ENCODE assay signal across 21 cellular contexts in genomic region chr13:43611631-43612416, GRCh38.
DNase-seq lines count a peak whose midpoint lies in the region; ATAC-seq, FAIRE-seq and TF ChIP-seq lines count a peak whose summit lies in the region.
"Had no signal": no experiment of that assay in that cellular context is flagged by ENCODE, and none has a peak within 500 bp of the region (broad histone marks: within the 10 kb centered on the region; RNA-seq: fewer than 3 reads in every experiment).

No MANE protein-coding gene starts in this region.

- H3K9ac ChIP-seq in adipocyte (ENCODE audit: low read length) = no peak overlapping the region
- H3K9ac ChIP-seq: BLaER1 treated with 17β-estradiol and CSF1 and Interleukin-3, amounts not matched to agents 10 nM and 100 nM; GM23248 had no signal

- no peak overlapping the region for H3K4me3 ChIP-seq in adipocyte (ENCODE audit: low read length)
- H3K4me3 ChIP-seq: BLaER1 treated with 17β-estradiol and CSF1 and Interleukin-3, amounts not matched to agents 10 nM and 100 nM; GM23248 had no signal

- no peaks in the 10 kb centered on the region for H3K27me3 ChIP-seq in adipocyte (replicated peaks; ENCODE audit: control insufficient read depth, insufficient read depth, low read length)
- H3K27me3 ChIP-seq: BLaER1 treated with 17β-estradiol and CSF1 and Interleukin-3, amounts not matched to agents 10 nM and 100 nM had no signal

- no peak overlapping the region for H3K4me3 Mint-ChIP-seq in nephron
- H3K4me3 Mint-ChIP-seq: CD8-positive, alpha-beta T cell; IgD-negative memory B cell had no signal

- H3K9me3 ChIP-seq in adipocyte (ENCODE audit: control insufficient read depth, low read length) = no peaks in the 10 kb centered on the region
- H3K9me3 ChIP-seq: BLaER1 treated with 17β-estradiol and CSF1 and Interleukin-3, amounts not matched to agents 10 nM and 100 nM had no signal

- H3K27me3 Mint-ChIP-seq in nephron (ENCODE audit: low read depth) = no peaks in the 10 kb centered on the region

- no peaks in the 10 kb centered on the region for H3K9me3 Mint-ChIP-seq in nephron

- no peak for TF ChIP-seq POLR2A in GM12892 (IDR thresholded peaks at IDR 0.05; ENCODE audit: low read depth, low read length)

- H3K4me1 ChIP-seq in adipocyte (ENCODE audit: control insufficient read depth, insufficient read depth, low read length) = peaks cover 34% of the 10 kb centered on the region
- H3K4me1 ChIP-seq: BLaER1 treated with 17β-estradiol and CSF1 and Interleukin-3, amounts not matched to agents 10 nM and 100 nM had no signal

- H3K36me3 Mint-ChIP-seq in nephron (ENCODE audit: low read depth) = no peaks in the 10 kb centered on the region
- H3K36me3 Mint-ChIP-seq: CD8-positive, alpha-beta T cell; IgD-negative memory B cell had no signal

- TF ChIP-seq CTCF in nephron (IDR thresholded peaks at IDR 0.05; ENCODE audit: unreplicated experiment in 3 of 3) = no peak

- intact Hi-C loops in left ventricle myocardium superior (cut with micrococcal nuclease) = no loop called here
- intact Hi-C loops in Right ventricle myocardium inferior (cut with DNase I) = loop anchor here (10.0 kb wide), 1 partner anchor 173 kb away; the partner anchor contains the start of gene ENOX1

- no peak for FAIRE-seq in GM12892 (lab: Jason Lieb, UNC)
- FAIRE-seq: GM19239 had no signal

- H3K27ac Mint-ChIP-seq in nephron = peak overlapping the region in 2 of 3 experiments; percentile 24 to 44
- H3K27ac Mint-ChIP-seq: CD8-positive, alpha-beta T cell; IgD-negative memory B cell had no signal

- H3K36me3 ChIP-seq in adipocyte (ENCODE audit: control insufficient read depth, insufficient read depth, low read length, severe bottlenecking) = no peaks in the 10 kb centered on the region
- H3K36me3 ChIP-seq: BLaER1 treated with 17β-estradiol and CSF1 and Interleukin-3, amounts not matched to agents 10 nM and 100 nM had no signal

- H3K4me1 Mint-ChIP-seq in nephron = peaks cover 8% of the 10 kb centered on the region
- H3K4me1 Mint-ChIP-seq: IgD-negative memory B cell had no signal

- ATAC-seq in left ventricle myocardium superior = peak; percentile 40
- no peak for ATAC-seq in Right ventricle myocardium inferior
- no peak for ATAC-seq in HG03460 (IDR thresholded peaks at IDR 0.05; ENCODE audit: unreplicated experiment)
- ATAC-seq: CD8-positive, alpha-beta T cell had no signal

- DNase-seq in left ventricle myocardium superior = no peak
- no peak for DNase-seq in Right ventricle myocardium inferior (ENCODE audit: missing footprints)
- DNase-seq in adipocyte (ENCODE audit: low read depth) = peak; percentile 15
- DNase-seq in GM12892 (ENCODE audit: insufficient read length) = no peak
- DNase-seq in iPS-NIHi11 (ENCODE audit: low spot score) = no peak
- DNase-seq: Calu3; CD8-positive, alpha-beta T cell; GM23248; HCEC 1CT; Karpas-422; NCI-H1048; NCI-H146; NCI-H2029 treated with DMSO at 0.1 percent for 48 hours; NCI-H2171; NCI-H510A; NCI-H774 had no signal
